ENCODE assay signal across 8 cellular contexts in the genomic region with DNA sequence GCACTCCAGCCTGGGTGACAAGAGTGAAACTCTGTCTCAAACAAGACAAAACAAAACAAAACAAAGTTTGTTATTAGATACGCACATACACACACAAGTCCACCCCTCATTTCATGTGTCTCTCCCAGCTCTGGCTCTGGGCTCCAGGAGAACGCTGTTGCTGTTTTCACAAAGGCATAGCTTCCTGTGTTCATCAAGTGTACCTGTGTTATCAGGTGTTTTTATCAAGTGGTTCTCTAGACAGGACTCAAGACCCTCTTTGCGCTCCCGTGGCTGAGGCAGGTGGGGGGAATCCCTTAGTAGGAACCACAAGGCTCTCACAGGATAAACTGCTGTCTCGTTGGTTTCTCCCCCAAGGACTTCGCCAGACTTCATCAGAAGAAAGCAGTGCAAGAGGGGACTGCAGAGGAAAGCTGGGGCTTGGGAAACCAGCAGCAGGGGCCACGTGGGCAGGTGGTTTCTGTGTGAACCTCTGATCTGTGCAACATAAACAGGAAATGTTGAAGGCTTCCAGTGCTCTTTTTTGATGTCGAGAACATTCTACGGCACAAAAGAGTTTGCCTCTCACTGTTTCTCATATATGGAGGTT. TPM values are rescaled to one million over a fixed set of nuclear protein-coding genes. Genes with fewer than 3 reads are reported as not detected.
A peak's percentile ranks its signal among the peaks of the same experiment; 100 is the strongest.
DNase-seq lines count a peak whose midpoint lies in the region; ATAC-seq and TF ChIP-seq lines count a peak whose summit lies in the region.

No MANE protein-coding gene starts in this region.

- no peaks in the 10 kb centered on the region for H3K36me3 Mint-ChIP-seq in activated T-cell treated with anti-CD3 and anti-CD28 coated beads, Interleukin-2, amount 50 U/mL, for 72 hours (ENCODE audit: insufficient read depth in 2 of 2)

- H3K9me3 ChIP-seq in neutrophil (no peaks in the 10 kb centered on the region), ovary (no peaks in the 10 kb centered on the region)

- peak overlapping the region; percentile 70 to 81 for H3K4me3 Mint-ChIP-seq in activated T-cell treated with anti-CD3 and anti-CD28 coated beads, Interleukin-2, amount 50 U/mL, for 72 hours

- TF ChIP-seq POLR2A in GM19193 (IDR thresholded peaks at IDR 0.05; ENCODE audit: extremely low read depth, insufficient read depth, insufficient read length) (peak; percentile 32), ovary (IDR thresholded peaks at IDR 0.05) (no peak)

- no peak for TF ChIP-seq EP300 in ovary (IDR thresholded peaks at IDR 0.05)

- H3K4me1 Mint-ChIP-seq in activated T-cell treated with anti-CD3 and anti-CD28 coated beads, Interleukin-2, amount 50 U/mL, for 72 hours (ENCODE audit: low read depth) = peaks cover 87% of the 10 kb centered on the region

- no peaks in the 10 kb centered on the region for H3K27me3 Mint-ChIP-seq in activated T-cell treated with anti-CD3 and anti-CD28 coated beads, Interleukin-2, amount 50 U/mL, for 72 hours (ENCODE audit: low read depth)

- peak; percentile 79 for DNase-seq in activated T-cell treated with anti-CD3 and anti-CD28 coated beads, Interleukin-2, amount 50 U/mL, for 72 hours
- DNase-seq in NCI-H187 (lab: John Stamatoyannopoulos, UW) = no peak
- DNase-seq in ovary = no peak
- no peak for DNase-seq in NCI-H1092 treated with DMSO at 0.1 percent for 48 hours (lab: John Stamatoyannopoulos, UW)

- peak overlapping the region; percentile 95 for H3K27ac Mint-ChIP-seq in activated T-cell treated with anti-CD3 and anti-CD28 coated beads, Interleukin-2, amount 50 U/mL, for 72 hours

- ATAC-seq in HG03565 (IDR thresholded peaks at IDR 0.05; ENCODE audit: unreplicated experiment) (peak; percentile 47), HG03025 (IDR thresholded peaks at IDR 0.05; ENCODE audit: low FRiP score, unreplicated experiment) (no peak)
- peak; percentile 74 to 76 for ATAC-seq in activated T-cell treated with anti-CD3 and anti-CD28 coated beads, Interleukin-2, amount 50 U/mL, for 72 hours (replicated peaks in 1 of 2)

- no peak for TF ChIP-seq CTCF in neutrophil (IDR thresholded peaks at IDR 0.05)
- no peak for TF ChIP-seq CTCF in ovary (IDR thresholded peaks at IDR 0.05)

- 39 to 44% (median 40%) methylated on average over 9 of the region's 9 CpGs for WGBS in ovary, 3 donors

- H3K9me3 Mint-ChIP-seq in activated T-cell treated with anti-CD3 and anti-CD28 coated beads, Interleukin-2, amount 50 U/mL, for 72 hours = no peaks in the 10 kb centered on the region

- H3K4me3 ChIP-seq in neutrophil (ENCODE audit: low read depth in 1 of 2, low read length in 1 of 2) (peak overlapping the region; percentile 25), ovary (no peak overlapping the region)

- H3K27ac ChIP-seq in neutrophil (peak overlapping the region; percentile 86), ovary (no peak overlapping the region)

- H3K27me3 ChIP-seq in neutrophil (peaks cover 24% of the 10 kb centered on the region), ovary (no peaks in the 10 kb centered on the region)

- intact Hi-C loops in ovary (cut with DNase I) = no loop called here

- H3K4me1 ChIP-seq in neutrophil (ENCODE audit: control insufficient read depth in 1 of 2, insufficient read depth in 1 of 2, low read depth in 1 of 2, low read length in 1 of 2) (peaks cover 29 to 43% of the 10 kb centered on the region in 2 experiments), ovary (ENCODE audit: insufficient read depth) (peaks cover 5% of the 10 kb centered on the region)

- no peaks in the 10 kb centered on the region for H3K36me3 ChIP-seq in neutrophil
- no peaks in the 10 kb centered on the region for H3K36me3 ChIP-seq in ovary

RNA-seq across cellular contexts. Expression of gene PPP1R2, which starts 6.9 kb away (rescaled TPM):
- 10 to 100 TPM; 68.7 to 71.9 TPM for total RNA-seq in activated T-cell treated with anti-CD3 and anti-CD28 coated beads, Interleukin-2, amount 50 U/mL, for 72 hours
- 10 to 100 TPM; 31.5 to 50.2 (median 40.6) TPM for total RNA-seq in ovary
- 10 to 100 TPM; 22.5 to 47.3 TPM for polyA plus RNA-seq in ovary

RNA-seq across cellular contexts. Expression of gene APOD, which starts 33.7 kb away (rescaled TPM):
- 1 to 10 TPM; 2.4 to 4.3 TPM for total RNA-seq in activated T-cell treated with anti-CD3 and anti-CD28 coated beads, Interleukin-2, amount 50 U/mL, for 72 hours
- total RNA-seq in ovary = 100 to 1,000 TPM in 3 of 7 donors, 10 to 100 TPM in 4; 38.0 to 191 (median 98.7) TPM
- polyA plus RNA-seq in ovary = 100 to 1,000 TPM; 161 to 748 TPM

Comparison
In these comparisons a context has a peak if more than half of its experiments do, and no peak if none do; other contexts are left out.
1. DNase-seq: peak in activated T-cell treated with anti-CD3 and anti-CD28 coated beads, Interleukin-2, amount 50 U/mL, for 72 hours (2 of 2); none in NCI-H187 (0 of 2), ovary (0 of 5) and NCI-H1092 treated with DMSO at 0.1 percent for 48 hours (single experiment).
2. RNA of gene APOD, which starts 33.7 kb away (total RNA-seq): 38.0 to 191 TPM in ovary; 2.4 to 4.3 TPM in activated T-cell treated with anti-CD3 and anti-CD28 coated beads, Interleukin-2, amount 50 U/mL, for 72 hours; every median in the first group is over 4 times any median in the second.